Comparison of ENCODE assay signal across 34 cellular contexts in the genomic region with DNA sequence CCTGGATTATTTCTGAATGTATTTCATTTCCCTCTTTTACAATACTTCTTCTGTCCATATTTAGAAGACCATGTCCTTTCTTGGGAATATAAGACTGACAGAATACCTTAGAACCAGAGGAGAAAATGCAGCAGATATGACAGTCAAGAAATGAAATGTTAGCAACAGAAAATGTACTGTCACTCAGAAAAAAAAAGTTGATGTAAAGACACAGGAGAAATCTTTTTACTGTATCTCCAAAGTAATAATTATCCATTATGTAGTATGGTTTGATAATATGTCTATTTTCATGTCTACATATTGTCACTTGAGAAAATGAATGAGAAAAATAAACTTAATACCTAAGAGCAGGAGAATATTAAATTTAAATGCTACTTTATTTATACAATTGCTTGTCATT.
"Had no signal": no experiment of that assay in that cellular context is flagged by ENCODE, and none has a peak within 500 bp of the region (broad histone marks: within the 10 kb centered on the region; RNA-seq: fewer than 3 reads in every experiment).

No MANE protein-coding gene starts in this region.

- H3K36me3 ChIP-seq: MG63 had no signal

- H3K4me2 ChIP-seq: KMS-11 had no signal

- H3K9ac ChIP-seq: KMS-11 had no signal

- DNase-seq: Karpas-422, Kasumi-1, MG63, MM.1S, MV-4-11, NCI-H1048, NCI-H1092, NCI-H1092 treated with DMSO at 0.1 percent for 48 hours, NCI-H1105, NCI-H1105 treated with DMSO at 0.1 percent for 48 hours, NCI-H1417, NCI-H1417 treated with DMSO at 0.1 percent for 48 hours, NCI-H1436, NCI-H1436 treated with DMSO at 0.1 percent for 48 hours, NCI-H146, NCI-H1694, NCI-H1694 treated with DMSO at 0.1 percent for 48 hours, NCI-H187, NCI-H187 treated with DMSO at 0.1 percent for 48 hours, NCI-H1930, NCI-H2029, NCI-H2029 treated with DMSO at 0.1 percent for 48 hours, NCI-H2081, NCI-H2081 treated with DMSO at 0.1 percent for 48 hours, NCI-H2107, NCI-H2171, NCI-H2171 treated with DMSO at 0.1 percent for 48 hours, NCI-H2227 treated with DMSO at 0.1 percent for 48 hours, NCI-H226, NCI-H345, NCI-H446, NCI-H446 treated with DMSO at 0.1 percent for 48 hours, NCI-H510A had no signal

- H3K9me3 ChIP-seq: MG63 had no signal

- H3K27ac ChIP-seq: KMS-11 had no signal

- H3K4me3 ChIP-seq: MG63 had no signal

- H3K27me3 ChIP-seq: MG63 had no signal
